Comparison of ENCODE assay signal across 8 cellular contexts in genomic region chr21:37365657-37366487, GRCh38. TPM values are rescaled to one million over a fixed set of nuclear protein-coding genes. Genes with fewer than 3 reads are reported as not detected.
DNase-seq lines count a peak whose midpoint lies in the region; ATAC-seq and TF ChIP-seq lines count a peak whose summit lies in the region.

No MANE protein-coding gene starts in this region.

- H3K4me3 Mint-ChIP-seq in CD4-positive, CD25-positive, alpha-beta regulatory T cell: peak overlapping the region; percentile 95 to 100 (median 100)

- H3K27ac Mint-ChIP-seq in CD4-positive, CD25-positive, alpha-beta regulatory T cell: peak overlapping the region; percentile 99 to 100 (median 99)

- H3K4me3 ChIP-seq in CD4-positive, CD25-positive, alpha-beta regulatory T cell (ENCODE audit: low read depth, low read length): peak overlapping the region; percentile 82
- H3K4me3 ChIP-seq in upper lobe of right lung: peak overlapping the region; percentile 83

- H3K4me1 ChIP-seq in CD4-positive, CD25-positive, alpha-beta regulatory T cell (ENCODE audit: control insufficient read depth, insufficient read depth, low read length, poor library complexity, severe bottlenecking): peaks cover 38% of the 10 kb centered on the region
- peaks cover 26% of the 10 kb centered on the region for H3K4me1 ChIP-seq in upper lobe of right lung

- H3K4me1 Mint-ChIP-seq in CD4-positive, CD25-positive, alpha-beta regulatory T cell: peaks cover 23 to 51% (median 30%) of the 10 kb centered on the region in 4 donors

- H3K27ac ChIP-seq in CD4-positive, CD25-positive, alpha-beta regulatory T cell (ENCODE audit: insufficient read depth, low read length, poor library complexity, severe bottlenecking): peak overlapping the region; percentile 99
- peak overlapping the region; percentile 98 for H3K27ac ChIP-seq in upper lobe of right lung

- peaks cover 5% of the 10 kb centered on the region for H3K36me3 Mint-ChIP-seq in CD4-positive, CD25-positive, alpha-beta regulatory T cell

- no peaks in the 10 kb centered on the region for H3K9me3 Mint-ChIP-seq in CD4-positive, CD25-positive, alpha-beta regulatory T cell

- H3K27me3 Mint-ChIP-seq in CD4-positive, CD25-positive, alpha-beta regulatory T cell: peaks cover 17% of the 10 kb centered on the region

- no peaks in the 10 kb centered on the region for H3K36me3 ChIP-seq in CD4-positive, CD25-positive, alpha-beta regulatory T cell (ENCODE audit: control insufficient read depth, insufficient read depth, low read length)
- no peaks in the 10 kb centered on the region for H3K36me3 ChIP-seq in upper lobe of right lung

- no peak for TF ChIP-seq CTCF in upper lobe of right lung (IDR thresholded peaks at IDR 0.05)

- H3K27me3 ChIP-seq in CD4-positive, CD25-positive, alpha-beta regulatory T cell (ENCODE audit: control insufficient read depth, insufficient read depth, low read length): no peaks in the 10 kb centered on the region
- H3K27me3 ChIP-seq in upper lobe of right lung: no peaks in the 10 kb centered on the region

- H3K9me3 ChIP-seq in CD4-positive, CD25-positive, alpha-beta regulatory T cell (ENCODE audit: control insufficient read depth in 2 of 2, low read length in 2 of 2): no peaks in the 10 kb centered on the region
- H3K9me3 ChIP-seq in upper lobe of right lung: no peaks in the 10 kb centered on the region

- peak; percentile 55 for ATAC-seq in CD4-positive, CD25-positive, alpha-beta regulatory T cell (ENCODE audit: low read depth in 2 of 2)
- peak; percentile 37 for ATAC-seq in GM19372 (IDR thresholded peaks at IDR 0.05; ENCODE audit: low read depth, unreplicated experiment)
- ATAC-seq in HG03457 (IDR thresholded peaks at IDR 0.05; ENCODE audit: unreplicated experiment): peak; percentile 19
- ATAC-seq in upper lobe of right lung: peak; percentile 64

- intact Hi-C loops in upper lobe of right lung (cut with DNase I): no loop called here

- DNase-seq in CD4-positive, CD25-positive, alpha-beta regulatory T cell: peak in 2 of 3 donors; percentile 66 to 70
- DNase-seq in RPMI7951 (ENCODE audit: low read depth) (peak; percentile 62), germinal center (ENCODE audit: low spot score) (peak; percentile 89), nucleus accumbens (lab: John Stamatoyannopoulos, UW) (peak in 41 of 56 donors; percentile 12 to 79 (median 62)), upper lobe of right lung (peak; percentile 91)
- DNase-seq in activated naive CD4-positive, alpha-beta T cell (lab: John Stamatoyannopoulos, UW): peak; percentile 28 to 71 (median 50)

RNA-seq across cellular contexts. Expression of gene DYRK1A, which starts 0.7 kb away (rescaled TPM):
- total RNA-seq in CD4-positive, CD25-positive, alpha-beta regulatory T cell: 143 TPM
- 1 to 10 TPM; 2.6 to 6.6 (median 5.6) TPM for polyA plus RNA-seq in CD4-positive, CD25-positive, alpha-beta regulatory T cell
- total RNA-seq in RPMI7951 (2014; rRNA removed; shearing (Covaris generic)): 30.2 and 32.9 TPM in 2 replicates
- total RNA-seq in upper lobe of right lung: 70.9 TPM

Comparison
In these comparisons a context has a peak if more than half of its experiments do, and no peak if none do; other contexts are left out.
1. Peak in every context shown above with its lines: DNase-seq, ATAC-seq, H3K4me3 ChIP-seq and H3K27ac ChIP-seq.